16 cellular contexts compared by ENCODE assay signal in the genomic region with DNA sequence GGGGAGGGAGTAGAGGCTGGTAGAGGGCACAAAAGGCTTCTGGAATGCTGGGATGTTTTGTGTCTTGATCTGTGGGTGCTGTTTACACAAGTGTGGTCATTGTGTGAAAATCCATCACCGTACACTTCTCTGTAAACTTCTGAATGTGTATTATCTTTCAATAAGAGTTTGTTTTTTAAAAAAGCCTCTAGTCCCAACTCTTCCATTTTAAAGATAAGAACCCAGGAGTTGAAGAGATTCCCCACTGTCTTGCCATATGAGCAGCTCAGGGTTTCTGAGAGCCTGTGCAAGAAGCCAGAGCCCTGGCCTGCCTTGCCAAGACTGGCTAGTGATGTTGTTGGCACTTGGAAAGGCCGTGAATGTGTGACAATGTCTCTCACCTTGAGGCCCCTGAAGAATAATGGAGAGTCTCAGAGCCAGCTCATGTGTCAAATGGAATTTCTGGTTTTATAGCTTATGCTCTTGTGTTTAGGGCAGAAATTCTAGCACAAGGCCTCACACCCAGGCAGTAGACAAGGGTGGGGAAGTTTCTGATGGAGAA. TPM values are rescaled to one million over a fixed set of nuclear protein-coding genes. Genes with fewer than 3 reads are reported as not detected.
DNase-seq lines count a peak whose midpoint lies in the region; ATAC-seq and TF ChIP-seq lines count a peak whose summit lies in the region.
"Had no signal": no experiment of that assay in that cellular context is flagged by ENCODE, and none has a peak within 500 bp of the region (broad histone marks: within the 10 kb centered on the region; RNA-seq: fewer than 3 reads in every experiment).

No MANE protein-coding gene starts in this region.

- H3K36me3 Mint-ChIP-seq in activated CD8-positive, alpha-beta T cell treated with anti-CD3 and anti-CD28 coated beads for 36 hours (ENCODE audit: low read depth), result peaks cover 4% of the 10 kb centered on the region

- H3K4me3 ChIP-seq in cardiac muscle cell, result no peak overlapping the region
- H3K4me3 ChIP-seq: dorsolateral prefrontal cortex, PC-9 had no signal

- DNase-seq in cardiac muscle cell (ENCODE audit: low read depth in 1 of 2, low spot score in 1 of 2) (no peak), Right ventricle myocardium superior (no peak), left kidney (ENCODE audit: low read depth, low spot score) (peak; percentile 34), hypothalamus (lab: John Stamatoyannopoulos, UW) (no peak), NAMALWA (ENCODE audit: low spot score) (no peak)
- no peak for DNase-seq in activated CD8-positive, alpha-beta T cell treated with anti-CD3 and anti-CD28 coated beads for 36 hours
- DNase-seq: activated CD4-positive, CD25-positive, alpha-beta regulatory T cell treated with anti-CD3 and anti-CD28 coated beads, Interleukin-2, amount 50 U/mL, for 72 hours; dorsolateral prefrontal cortex; NCI-H2029; NCI-H526; PC-9; retina had no signal

- CTCF ChIA-PET in activated CD8-positive, alpha-beta T cell treated with anti-CD3 and anti-CD28 coated beads for 36 hours (lab: Charles Lee), result no interaction called here

- H3K9me3 ChIP-seq in cardiac muscle cell (ENCODE audit: low read depth), result no peaks in the 10 kb centered on the region

- H3K4me1 Mint-ChIP-seq in activated CD8-positive, alpha-beta T cell treated with anti-CD3 and anti-CD28 coated beads for 36 hours (ENCODE audit: low read depth), result peaks cover 36% of the 10 kb centered on the region

- H3K4me3 Mint-ChIP-seq in activated CD8-positive, alpha-beta T cell treated with anti-CD3 and anti-CD28 coated beads for 36 hours, result no peak overlapping the region
- H3K4me3 Mint-ChIP-seq: type B pancreatic cell had no signal

- H3K27me3 Mint-ChIP-seq in activated CD8-positive, alpha-beta T cell treated with anti-CD3 and anti-CD28 coated beads for 36 hours, result no peaks in the 10 kb centered on the region
- H3K27me3 Mint-ChIP-seq: type B pancreatic cell had no signal

- no peaks in the 10 kb centered on the region for H3K9me3 Mint-ChIP-seq in activated CD8-positive, alpha-beta T cell treated with anti-CD3 and anti-CD28 coated beads for 36 hours
- H3K9me3 Mint-ChIP-seq: type B pancreatic cell had no signal

- H3K4me1 ChIP-seq in cardiac muscle cell (ENCODE audit: low read depth), result no peaks in the 10 kb centered on the region

- POLR2A ChIA-PET in activated CD8-positive, alpha-beta T cell treated with anti-CD3 and anti-CD28 coated beads for 36 hours (lab: Charles Lee), result no interaction called here

- ATAC-seq in Right ventricle myocardium superior (ENCODE audit: poor library complexity) (no peak), GM19035 (IDR thresholded peaks at IDR 0.05; ENCODE audit: unreplicated experiment) (no peak)
- no peak for ATAC-seq in activated CD8-positive, alpha-beta T cell treated with anti-CD3 and anti-CD28 coated beads for 36 hours
- ATAC-seq: left lobe of liver had no signal

- intact Hi-C loops in Right ventricle myocardium superior (cut with DNase I), result no loop called here
- intact Hi-C loops in activated CD8-positive, alpha-beta T cell treated with anti-CD3 and anti-CD28 coated beads for 36 hours (cut with micrococcal nuclease), result no loop called here

- TF ChIP-seq CTCF in cardiac muscle cell (IDR thresholded peaks at IDR 0.05; ENCODE audit: low read depth, low read length), result no peak
- no peak for TF ChIP-seq CTCF in activated CD8-positive, alpha-beta T cell treated with anti-CD3 and anti-CD28 coated beads for 36 hours (IDR thresholded peaks at IDR 0.05)

- peak overlapping the region; percentile 48 for H3K27ac Mint-ChIP-seq in activated CD8-positive, alpha-beta T cell treated with anti-CD3 and anti-CD28 coated beads for 36 hours
- H3K27ac Mint-ChIP-seq: type B pancreatic cell had no signal

- no peaks in the 10 kb centered on the region for H3K27me3 ChIP-seq in cardiac muscle cell
- H3K27me3 ChIP-seq: dorsolateral prefrontal cortex had no signal

- no peaks in the 10 kb centered on the region for H3K36me3 ChIP-seq in cardiac muscle cell

- H3K27ac ChIP-seq in cardiac muscle cell, result peak overlapping the region; percentile 13
- peak overlapping the region; percentile 44 for H3K27ac ChIP-seq in temporal lobe (ENCODE audit: low read depth, low read length)
- H3K27ac ChIP-seq: PC-9 had no signal

RNA-seq across cellular contexts. Expression of gene NPAS1, which starts 57.5 kb away (rescaled TPM):
- 1.9 and 2.9 TPM in 2 replicates for total RNA-seq in cardiac muscle cell
- polyA plus RNA-seq in cardiac muscle cell, result 8.4 and 12.5 TPM in 2 replicates
- not detected for total RNA-seq in Right ventricle myocardium superior
- total RNA-seq in activated CD8-positive, alpha-beta T cell treated with anti-CD3 and anti-CD28 coated beads for 36 hours, result under 1 TPM; 0.27 to 0.65 TPM
- 5.9 TPM for total RNA-seq in temporal lobe
